9 cellular contexts compared by ENCODE assay signal in genomic region chr2:28423856-28424605, GRCh38. TPM values are rescaled to one million over a fixed set of nuclear protein-coding genes. Genes with fewer than 3 reads are reported as not detected.
DNase-seq lines count a peak whose midpoint lies in the region; ATAC-seq and TF ChIP-seq lines count a peak whose summit lies in the region.
"Had no signal": no experiment of that assay in that cellular context is flagged by ENCODE, and none has a peak within 500 bp of the region (broad histone marks: within the 10 kb centered on the region; RNA-seq: fewer than 3 reads in every experiment).

No MANE protein-coding gene starts in this region.

- H3K4me3 ChIP-seq in stomach: no peak overlapping the region

- TF ChIP-seq EP300 in stomach (IDR thresholded peaks at IDR 0.05): no peak

- H3K27ac Mint-ChIP-seq in activated T-cell treated with anti-CD3 and anti-CD28 coated beads, Interleukin-2, amount 50 U/mL, for 24 hours: peak overlapping the region; percentile 84
- H3K27ac Mint-ChIP-seq in T-helper 2 cell treated with Interferon-gamma antibody and Interleukin-4, amounts not matched to agents 5 μg/mL and 100 μg/mL, for 36 hours: peak overlapping the region; percentile 92

- 9 to 17% (median 14%) methylated on average over 7 of the region's 7 CpGs for WGBS in stomach, 5 donors

- H3K27me3 ChIP-seq in stomach: no peaks in the 10 kb centered on the region

- TF ChIP-seq CTCF in stomach (IDR thresholded peaks at IDR 0.05): no peak

- peaks cover 66% of the 10 kb centered on the region for H3K4me1 Mint-ChIP-seq in activated T-cell treated with anti-CD3 and anti-CD28 coated beads, Interleukin-2, amount 50 U/mL, for 24 hours (ENCODE audit: low read depth)
- H3K4me1 Mint-ChIP-seq in T-helper 2 cell treated with Interferon-gamma antibody and Interleukin-4, amounts not matched to agents 5 μg/mL and 100 μg/mL, for 36 hours (ENCODE audit: low read depth): peaks cover 42% of the 10 kb centered on the region

- peaks cover 0 to 24% (median 14%) of the 10 kb centered on the region in 4 donors for H3K4me1 ChIP-seq in stomach

- intact Hi-C loops in left ventricle myocardium superior (cut with micrococcal nuclease): no loop called here
- intact Hi-C loops in stomach (cut with DNase I; ENCODE audit: low total_unique reads): no loop called here

- H3K9me3 ChIP-seq in stomach: no peaks in the 10 kb centered on the region

- peaks cover 26% of the 10 kb centered on the region for H3K36me3 Mint-ChIP-seq in activated T-cell treated with anti-CD3 and anti-CD28 coated beads, Interleukin-2, amount 50 U/mL, for 24 hours (ENCODE audit: low read depth)
- peaks cover 4% of the 10 kb centered on the region for H3K36me3 Mint-ChIP-seq in T-helper 2 cell treated with Interferon-gamma antibody and Interleukin-4, amounts not matched to agents 5 μg/mL and 100 μg/mL, for 36 hours (ENCODE audit: low read depth)

- peaks cover 6 to 18% (median 11%) of the 10 kb centered on the region in 4 donors for H3K36me3 ChIP-seq in stomach

- no peaks in the 10 kb centered on the region for H3K27me3 Mint-ChIP-seq in activated T-cell treated with anti-CD3 and anti-CD28 coated beads, Interleukin-2, amount 50 U/mL, for 24 hours
- no peaks in the 10 kb centered on the region for H3K27me3 Mint-ChIP-seq in T-helper 2 cell treated with Interferon-gamma antibody and Interleukin-4, amounts not matched to agents 5 μg/mL and 100 μg/mL, for 36 hours (ENCODE audit: low read depth)

- peak overlapping the region; percentile 50 for H3K4me3 Mint-ChIP-seq in activated T-cell treated with anti-CD3 and anti-CD28 coated beads, Interleukin-2, amount 50 U/mL, for 24 hours
- H3K4me3 Mint-ChIP-seq in T-helper 2 cell treated with Interferon-gamma antibody and Interleukin-4, amounts not matched to agents 5 μg/mL and 100 μg/mL, for 36 hours: peak overlapping the region; percentile 76

- TF ChIP-seq POLR2A in stomach (IDR thresholded peaks at IDR 0.05): no peak

- H3K27ac ChIP-seq in stomach: peak overlapping the region; percentile 34 to 67 (median 56)
- H3K27ac ChIP-seq: C4-2B had no signal

- no peaks in the 10 kb centered on the region for H3K9me3 Mint-ChIP-seq in activated T-cell treated with anti-CD3 and anti-CD28 coated beads, Interleukin-2, amount 50 U/mL, for 24 hours
- no peaks in the 10 kb centered on the region for H3K9me3 Mint-ChIP-seq in T-helper 2 cell treated with Interferon-gamma antibody and Interleukin-4, amounts not matched to agents 5 μg/mL and 100 μg/mL, for 36 hours

- peak; percentile 46 for DNase-seq in activated T-cell treated with anti-CD3 and anti-CD28 coated beads, Interleukin-2, amount 50 U/mL, for 24 hours
- DNase-seq in activated T-cell treated with anti-CD3 and anti-CD28 coated beads, Interleukin-2, amount 50 U/mL, for 1 hour: no peak
- DNase-seq in T-helper 2 cell treated with Interferon-gamma antibody and Interleukin-4, amounts not matched to agents 5 μg/mL and 100 μg/mL, for 36 hours (ENCODE audit: low spot score): peak; percentile 31
- DNase-seq in left ventricle myocardium superior (no peak), stomach (peak; percentile 45), NCI-H2196 treated with DMSO at 0.1 percent for 48 hours (lab: John Stamatoyannopoulos, UW; ENCODE audit: unreplicated experiment) (no peak), HCEC 1CT (no peak)

- ATAC-seq in left ventricle myocardium superior (peak; percentile 38), HG02938 (IDR thresholded peaks at IDR 0.05; ENCODE audit: unreplicated experiment) (no peak)

RNA-seq across cellular contexts. Expression of gene FOSL2, which starts 31.4 kb away (rescaled TPM):
- total RNA-seq in left ventricle myocardium superior (45.7 TPM), stomach (100 to 1,000 TPM in 3 of 5 donors, 10 to 100 TPM in 2; 50.1 to 227 (median 113) TPM)
- 10 to 100 TPM; 24.4 to 40.8 (median 27.6) TPM for polyA plus RNA-seq in stomach

Comparison
In these comparisons a context has a peak if more than half of its experiments do, and no peak if none do; other contexts are left out.
1. DNase-seq: peak in activated T-cell treated with anti-CD3 and anti-CD28 coated beads, Interleukin-2, amount 50 U/mL, for 24 hours (single experiment), T-helper 2 cell treated with Interferon-gamma antibody and Interleukin-4, amounts not matched to agents 5 μg/mL and 100 μg/mL, for 36 hours (single experiment) and stomach (single experiment); none in activated T-cell treated with anti-CD3 and anti-CD28 coated beads, Interleukin-2, amount 50 U/mL, for 1 hour (single experiment), left ventricle myocardium superior (single experiment), NCI-H2196 treated with DMSO at 0.1 percent for 48 hours (single experiment) and HCEC 1CT (single experiment).